Comparison of ENCODE assay signal across 8 cellular contexts in genomic region chr1:38835230-38835827, GRCh38. TPM values are rescaled to one million over a fixed set of nuclear protein-coding genes. Genes with fewer than 3 reads are reported as not detected.
DNase-seq lines count a peak whose midpoint lies in the region; ATAC-seq, FAIRE-seq and TF ChIP-seq lines count a peak whose summit lies in the region.

No MANE protein-coding gene starts in this region.

- intact Hi-C loops in CD4-positive, alpha-beta T cell (cut with DNase I, micrococcal nuclease) = loop anchor here (1.0 to 10.0 kb wide), 9 partner anchors 473 to 1233 kb away; partner anchors contain the start of genes CDCA8 (in 1 of the 2) and SF3A3 (in 1 of the 2)

- no peak overlapping the region for H3K9ac ChIP-seq in keratinocyte (ENCODE audit: control insufficient read depth, extremely low read depth, insufficient read depth, low read length)

- H3K9me1 ChIP-seq in keratinocyte (ENCODE audit: control insufficient read depth, extremely low read depth, insufficient read depth, low read length) = no peaks in the 10 kb centered on the region

- H3K79me2 ChIP-seq in keratinocyte (ENCODE audit: control insufficient read depth, insufficient read depth, low read length) = no peaks in the 10 kb centered on the region

- dilution Hi-C loops in keratinocyte (cut with MboI; ENCODE audit: extremely low pct_ligation_motif_present, low sequenced_read_pairs) = no loop called here

- H3K36me3 ChIP-seq in bronchial epithelial cell (ENCODE audit: control insufficient read depth, insufficient read depth, low read length) = peaks cover 4% of the 10 kb centered on the region
- peaks cover 0 to 9% of the 10 kb centered on the region in 2 experiments for H3K36me3 ChIP-seq in keratinocyte (ENCODE audit: control insufficient read depth in 2 of 2, extremely low read depth in 1 of 2, insufficient read depth in 2 of 2, low read length in 2 of 2)

- peaks cover 7% of the 10 kb centered on the region for H3K4me1 Mint-ChIP-seq in CD4-positive, alpha-beta T cell (ENCODE audit: low read depth)
- no peaks in the 10 kb centered on the region for H3K4me1 Mint-ChIP-seq in stimulated activated memory B cell treated with anti-CD40 and anti-IgM and Interleukin-4, amounts not matched to agents 10 μg/mL and 1 μg/mL and 100 μg/mL, for 72 hours

- H3K27me3 ChIP-seq in CD4-positive, alpha-beta T cell (ENCODE audit: control insufficient read depth, insufficient read depth, low read length) = no peaks in the 10 kb centered on the region
- H3K27me3 ChIP-seq in bronchial epithelial cell (ENCODE audit: control insufficient read depth, insufficient read depth, low read length) (peaks cover 3% of the 10 kb centered on the region), keratinocyte (ENCODE audit: control insufficient read depth, extremely low read depth, insufficient read depth, low read length) (peaks cover 3% of the 10 kb centered on the region)

- H3K4me1 ChIP-seq in keratinocyte (ENCODE audit: control insufficient read depth, extremely low read depth, insufficient read depth, low read length) = no peaks in the 10 kb centered on the region

- no peak overlapping the region for H3K4me2 ChIP-seq in keratinocyte (ENCODE audit: control insufficient read depth, extremely low read depth, insufficient read depth, low read depth, low read length)

- CTCF ChIA-PET in CD4-positive, alpha-beta T cell (lab: Charles Lee) = interaction anchor here (0.6 to 1.4 kb wide), 11 partner anchors 10 to 1232 kb away, joined by 3 to 6 read pairs (median 3); no protein-coding TSS in a partner anchor

- H3K9me3 Mint-ChIP-seq in CD4-positive, alpha-beta T cell = no peaks in the 10 kb centered on the region
- no peaks in the 10 kb centered on the region for H3K9me3 Mint-ChIP-seq in stimulated activated memory B cell treated with anti-CD40 and anti-IgM and Interleukin-4, amounts not matched to agents 10 μg/mL and 1 μg/mL and 100 μg/mL, for 72 hours

- POLR2A ChIA-PET in CD4-positive, alpha-beta T cell (lab: Charles Lee) = no interaction called here

- ATAC-seq in CD4-positive, alpha-beta T cell (ENCODE audit: poor library complexity) = peak; percentile 84
- peak; percentile 90 for ATAC-seq in stimulated activated memory B cell treated with anti-CD40 and anti-IgM and Interleukin-4, amounts not matched to agents 10 μg/mL and 1 μg/mL and 100 μg/mL, for 72 hours

- DNase-seq in CD4-positive, alpha-beta T cell = peak in 4 of 10 experiments; percentile 9 to 35 (median 17)
- peak; percentile 66 for DNase-seq in GM20000 (ENCODE audit: low spot score)
- peak; percentile 46 for DNase-seq in NCI-H1417 treated with DMSO at 0.1 percent for 48 hours (lab: John Stamatoyannopoulos, UW)
- DNase-seq in SK-N-DZ (ENCODE audit: low spot score) = peak; percentile 76
- peak; percentile 81 for DNase-seq in bronchial epithelial cell (ENCODE audit: low read depth)
- DNase-seq in keratinocyte (ENCODE audit: low read depth, low spot score) = peak; percentile 55
- DNase-seq in T1000 (lab: John Stamatoyannopoulos, UW) = no peak

- FAIRE-seq in bronchial epithelial cell (lab: Jason Lieb, UNC) (peak; percentile 98), keratinocyte (lab: Jason Lieb, UNC) (peak; percentile 98)

- peaks cover 32% of the 10 kb centered on the region for H3K36me3 Mint-ChIP-seq in CD4-positive, alpha-beta T cell (ENCODE audit: low read depth)
- H3K36me3 Mint-ChIP-seq in stimulated activated memory B cell treated with anti-CD40 and anti-IgM and Interleukin-4, amounts not matched to agents 10 μg/mL and 1 μg/mL and 100 μg/mL, for 72 hours = peaks cover 24% of the 10 kb centered on the region

- no peak overlapping the region for H3K4me3 Mint-ChIP-seq in CD4-positive, alpha-beta T cell
- no peak overlapping the region for H3K4me3 Mint-ChIP-seq in stimulated activated memory B cell treated with anti-CD40 and anti-IgM and Interleukin-4, amounts not matched to agents 10 μg/mL and 1 μg/mL and 100 μg/mL, for 72 hours

- H3K27me3 Mint-ChIP-seq in CD4-positive, alpha-beta T cell = peaks cover 7% of the 10 kb centered on the region
- H3K27me3 Mint-ChIP-seq in stimulated activated memory B cell treated with anti-CD40 and anti-IgM and Interleukin-4, amounts not matched to agents 10 μg/mL and 1 μg/mL and 100 μg/mL, for 72 hours = peaks cover 10% of the 10 kb centered on the region

- H3K4me3 ChIP-seq in bronchial epithelial cell (ENCODE audit: low read depth, low read length) = no peak overlapping the region
- no peak overlapping the region for H3K4me3 ChIP-seq in keratinocyte (ENCODE audit: control insufficient read depth in 2 of 3, extremely low read depth in 1 of 3, insufficient read depth in 2 of 3, low read depth in 1 of 3, low read length in 3 of 3)

- no peak overlapping the region for H3K27ac Mint-ChIP-seq in CD4-positive, alpha-beta T cell
- no peak overlapping the region for H3K27ac Mint-ChIP-seq in stimulated activated memory B cell treated with anti-CD40 and anti-IgM and Interleukin-4, amounts not matched to agents 10 μg/mL and 1 μg/mL and 100 μg/mL, for 72 hours

- peak; percentile 93 for TF ChIP-seq CTCF in CD4-positive, alpha-beta T cell (IDR thresholded peaks at IDR 0.05)
- TF ChIP-seq CTCF in GM20000 (IDR thresholded peaks at IDR 0.05; ENCODE audit: extremely low read depth, missing control alignments) (peak; percentile 77), bronchial epithelial cell (IDR thresholded peaks at IDR 0.05; ENCODE audit: insufficient read depth, low read length, severe bottlenecking) (peak; percentile 73), keratinocyte (optimal IDR thresholded peaks at IDR 0.05 in 1 of 3, IDR thresholded peaks at IDR 0.05 in 1 of 3, conservative IDR thresholded peaks at IDR 0.05 in 1 of 3; ENCODE audit: extremely low read depth in 1 of 3, insufficient read depth in 2 of 3, low read length in 3 of 3) (peak; percentile 54 to 86 (median 81))

- no peak overlapping the region for H3K27ac ChIP-seq in CD4-positive, alpha-beta T cell (ENCODE audit: low read depth, low read length)
- no peak overlapping the region for H3K27ac ChIP-seq in keratinocyte (ENCODE audit: control insufficient read depth, insufficient read depth, low read length)

- H3K9me3 ChIP-seq in CD4-positive, alpha-beta T cell (ENCODE audit: control insufficient read depth, low read length) = no peaks in the 10 kb centered on the region
- H3K9me3 ChIP-seq in keratinocyte (ENCODE audit: control insufficient read depth, low read depth, low read length) = no peaks in the 10 kb centered on the region

- no peaks in the 10 kb centered on the region for H4K20me1 ChIP-seq in keratinocyte (ENCODE audit: control insufficient read depth, extremely low read depth, insufficient read depth, low read length)

- H2AFZ ChIP-seq in keratinocyte (ENCODE audit: control insufficient read depth, low read length) = no peak overlapping the region

RNA-seq across cellular contexts. Expression of gene RRAGC, which starts 24.2 kb away (rescaled TPM):
- 10 to 100 TPM in 1 of 2 experiments, 1 to 10 TPM in 1; 9.2 to 11.4 TPM for total RNA-seq in CD4-positive, alpha-beta T cell
- 6.9 and 7.3 TPM in 2 replicates for polyA plus RNA-seq in SK-N-DZ (2014; cell fraction: cytosol; rRNA removed)
- polyA plus RNA-seq in SK-N-DZ (2014; cell fraction: nucleus; rRNA removed) = 3.9 and 5.0 TPM in 2 replicates
- 21.0 and 23.4 TPM in 2 replicates for total RNA-seq in bronchial epithelial cell
- 28.8 to 37.8 TPM (median 29.0 TPM) in 3 replicates for polyA plus RNA-seq in keratinocyte
- polyA plus RNA-seq in keratinocyte (2011; ENCODE audit: low read depth) = 38.0 TPM
- 35.0 and 69.4 TPM in 2 replicates for polyA plus RNA-seq in keratinocyte (2011; cell fraction: cytosol; rRNA removed)
- polyA plus RNA-seq in keratinocyte (2011; cell fraction: nucleus; rRNA removed) = 31.2 and 39.3 TPM in 2 replicates
- polyA plus RNA-seq in keratinocyte (2012; ENCODE audit: low replicate concordance) = 36.9 and 63.5 TPM in 2 replicates
- polyA minus RNA-seq in keratinocyte = 7.8 to 24.3 TPM (median 14.8 TPM) in 3 replicates
- 17.5 TPM for polyA minus RNA-seq in keratinocyte (2011; cell fraction: cytosol; rRNA and poly(A)+ RNA removed)
- 9.5 and 20.6 TPM in 2 replicates for polyA minus RNA-seq in keratinocyte (2011; cell fraction: nucleus; rRNA and poly(A)+ RNA removed)

RNA-seq across cellular contexts. Expression of gene MYCBP, which starts 37.8 kb away (rescaled TPM):
- 1 to 10 TPM; 1.5 to 2.2 TPM for total RNA-seq in CD4-positive, alpha-beta T cell
- polyA plus RNA-seq in SK-N-DZ (2014; cell fraction: cytosol; rRNA removed) = 22.2 and 24.4 TPM in 2 replicates
- polyA plus RNA-seq in SK-N-DZ (2014; cell fraction: nucleus; rRNA removed) = 16.0 and 18.9 TPM in 2 replicates
- total RNA-seq in bronchial epithelial cell = 11.6 and 15.8 TPM in 2 replicates
- polyA plus RNA-seq in keratinocyte = 22.4 to 39.9 TPM (median 23.9 TPM) in 3 replicates
- polyA plus RNA-seq in keratinocyte (2011; ENCODE audit: low read depth) = 29.6 TPM
- polyA plus RNA-seq in keratinocyte (2011; cell fraction: cytosol; rRNA removed) = 22.3 and 40.8 TPM in 2 replicates
- polyA plus RNA-seq in keratinocyte (2011; cell fraction: nucleus; rRNA removed) = 11.5 and 14.7 TPM in 2 replicates
- polyA plus RNA-seq in keratinocyte (2012; ENCODE audit: low replicate concordance) = 16.3 and 23.2 TPM in 2 replicates
- polyA minus RNA-seq in keratinocyte = 6.0 to 25.8 TPM (median 16.8 TPM) in 3 replicates
- 11.5 TPM for polyA minus RNA-seq in keratinocyte (2011; cell fraction: cytosol; rRNA and poly(A)+ RNA removed)
- 5.4 and 7.0 TPM in 2 replicates for polyA minus RNA-seq in keratinocyte (2011; cell fraction: nucleus; rRNA and poly(A)+ RNA removed)

RNA-seq across cellular contexts. Expression of gene GJA9, which starts 46.1 kb away (rescaled TPM):
- total RNA-seq in CD4-positive, alpha-beta T cell = not detected
- not detected in 2 replicates for polyA plus RNA-seq in SK-N-DZ (2014; cell fraction: cytosol; rRNA removed)
- polyA plus RNA-seq in SK-N-DZ (2014; cell fraction: nucleus; rRNA removed) = not detected in 2 replicates
- 0.26 TPM in 1 of 2 replicates, not detected in the other for total RNA-seq in bronchial epithelial cell
- 0.11 to 0.45 TPM (median 0.38 TPM) in 3 replicates for polyA plus RNA-seq in keratinocyte
- 1.8 TPM for polyA plus RNA-seq in keratinocyte (2011; ENCODE audit: low read depth)
- 0.27 and 0.38 TPM in 2 replicates for polyA plus RNA-seq in keratinocyte (2011; cell fraction: cytosol; rRNA removed)
- polyA plus RNA-seq in keratinocyte (2011; cell fraction: nucleus; rRNA removed) = 0.61 and 0.65 TPM in 2 replicates
- 0.18 and 1.6 TPM in 2 replicates for polyA plus RNA-seq in keratinocyte (2012; ENCODE audit: low replicate concordance)
- polyA minus RNA-seq in keratinocyte = 0.19 to 0.92 TPM in 2 of 3 replicates, not detected in the other
- polyA minus RNA-seq in keratinocyte (2011; cell fraction: cytosol; rRNA and poly(A)+ RNA removed) = not detected
- 0.42 TPM in 1 of 2 replicates, not detected in the other for polyA minus RNA-seq in keratinocyte (2011; cell fraction: nucleus; rRNA and poly(A)+ RNA removed)
